1 cellular context compared by ENCODE assay signal in the genomic region with DNA sequence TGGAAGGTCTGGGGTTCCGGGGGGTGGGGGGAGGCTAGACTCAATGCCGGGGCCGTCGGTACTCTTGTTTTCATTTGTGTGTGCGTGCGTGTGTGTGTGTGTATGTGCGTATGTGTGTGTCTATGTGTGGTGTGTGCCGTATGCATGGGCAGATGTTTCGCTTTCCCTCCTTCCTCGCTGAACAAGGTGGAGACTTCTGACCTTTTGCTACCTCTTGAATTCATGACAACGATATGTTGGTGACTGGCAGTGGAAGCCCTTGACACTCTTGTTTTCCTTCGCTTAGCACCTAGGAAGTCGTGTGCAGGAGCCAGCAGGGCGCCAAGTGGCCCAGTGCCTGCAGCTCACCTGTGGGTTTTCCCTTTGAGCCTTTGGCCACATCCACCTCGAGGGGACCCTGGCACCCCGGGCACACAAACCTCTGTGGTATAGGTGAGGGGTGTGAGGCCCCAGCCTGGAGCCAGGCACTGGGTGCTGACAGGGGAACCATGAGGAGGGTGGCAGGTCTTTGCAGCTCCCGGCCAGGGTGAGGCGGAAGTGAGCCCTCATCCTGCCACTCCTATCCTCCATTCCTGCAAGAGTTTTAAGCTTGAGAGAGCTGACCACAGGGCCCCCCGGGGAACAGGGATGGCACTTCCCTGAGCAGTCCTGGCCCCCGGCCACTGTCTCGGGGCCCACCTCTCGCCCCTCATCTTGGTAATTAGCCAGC.
TF ChIP-seq lines count a peak whose summit lies in the region.

No MANE protein-coding gene starts in this region.

TF ChIP-seq in K562, 482 proteins besides CTCF, POLR2A, EP300 and RAD21 (continued from another document and continues in another):
- TF ChIP-seq, protein P1, sequence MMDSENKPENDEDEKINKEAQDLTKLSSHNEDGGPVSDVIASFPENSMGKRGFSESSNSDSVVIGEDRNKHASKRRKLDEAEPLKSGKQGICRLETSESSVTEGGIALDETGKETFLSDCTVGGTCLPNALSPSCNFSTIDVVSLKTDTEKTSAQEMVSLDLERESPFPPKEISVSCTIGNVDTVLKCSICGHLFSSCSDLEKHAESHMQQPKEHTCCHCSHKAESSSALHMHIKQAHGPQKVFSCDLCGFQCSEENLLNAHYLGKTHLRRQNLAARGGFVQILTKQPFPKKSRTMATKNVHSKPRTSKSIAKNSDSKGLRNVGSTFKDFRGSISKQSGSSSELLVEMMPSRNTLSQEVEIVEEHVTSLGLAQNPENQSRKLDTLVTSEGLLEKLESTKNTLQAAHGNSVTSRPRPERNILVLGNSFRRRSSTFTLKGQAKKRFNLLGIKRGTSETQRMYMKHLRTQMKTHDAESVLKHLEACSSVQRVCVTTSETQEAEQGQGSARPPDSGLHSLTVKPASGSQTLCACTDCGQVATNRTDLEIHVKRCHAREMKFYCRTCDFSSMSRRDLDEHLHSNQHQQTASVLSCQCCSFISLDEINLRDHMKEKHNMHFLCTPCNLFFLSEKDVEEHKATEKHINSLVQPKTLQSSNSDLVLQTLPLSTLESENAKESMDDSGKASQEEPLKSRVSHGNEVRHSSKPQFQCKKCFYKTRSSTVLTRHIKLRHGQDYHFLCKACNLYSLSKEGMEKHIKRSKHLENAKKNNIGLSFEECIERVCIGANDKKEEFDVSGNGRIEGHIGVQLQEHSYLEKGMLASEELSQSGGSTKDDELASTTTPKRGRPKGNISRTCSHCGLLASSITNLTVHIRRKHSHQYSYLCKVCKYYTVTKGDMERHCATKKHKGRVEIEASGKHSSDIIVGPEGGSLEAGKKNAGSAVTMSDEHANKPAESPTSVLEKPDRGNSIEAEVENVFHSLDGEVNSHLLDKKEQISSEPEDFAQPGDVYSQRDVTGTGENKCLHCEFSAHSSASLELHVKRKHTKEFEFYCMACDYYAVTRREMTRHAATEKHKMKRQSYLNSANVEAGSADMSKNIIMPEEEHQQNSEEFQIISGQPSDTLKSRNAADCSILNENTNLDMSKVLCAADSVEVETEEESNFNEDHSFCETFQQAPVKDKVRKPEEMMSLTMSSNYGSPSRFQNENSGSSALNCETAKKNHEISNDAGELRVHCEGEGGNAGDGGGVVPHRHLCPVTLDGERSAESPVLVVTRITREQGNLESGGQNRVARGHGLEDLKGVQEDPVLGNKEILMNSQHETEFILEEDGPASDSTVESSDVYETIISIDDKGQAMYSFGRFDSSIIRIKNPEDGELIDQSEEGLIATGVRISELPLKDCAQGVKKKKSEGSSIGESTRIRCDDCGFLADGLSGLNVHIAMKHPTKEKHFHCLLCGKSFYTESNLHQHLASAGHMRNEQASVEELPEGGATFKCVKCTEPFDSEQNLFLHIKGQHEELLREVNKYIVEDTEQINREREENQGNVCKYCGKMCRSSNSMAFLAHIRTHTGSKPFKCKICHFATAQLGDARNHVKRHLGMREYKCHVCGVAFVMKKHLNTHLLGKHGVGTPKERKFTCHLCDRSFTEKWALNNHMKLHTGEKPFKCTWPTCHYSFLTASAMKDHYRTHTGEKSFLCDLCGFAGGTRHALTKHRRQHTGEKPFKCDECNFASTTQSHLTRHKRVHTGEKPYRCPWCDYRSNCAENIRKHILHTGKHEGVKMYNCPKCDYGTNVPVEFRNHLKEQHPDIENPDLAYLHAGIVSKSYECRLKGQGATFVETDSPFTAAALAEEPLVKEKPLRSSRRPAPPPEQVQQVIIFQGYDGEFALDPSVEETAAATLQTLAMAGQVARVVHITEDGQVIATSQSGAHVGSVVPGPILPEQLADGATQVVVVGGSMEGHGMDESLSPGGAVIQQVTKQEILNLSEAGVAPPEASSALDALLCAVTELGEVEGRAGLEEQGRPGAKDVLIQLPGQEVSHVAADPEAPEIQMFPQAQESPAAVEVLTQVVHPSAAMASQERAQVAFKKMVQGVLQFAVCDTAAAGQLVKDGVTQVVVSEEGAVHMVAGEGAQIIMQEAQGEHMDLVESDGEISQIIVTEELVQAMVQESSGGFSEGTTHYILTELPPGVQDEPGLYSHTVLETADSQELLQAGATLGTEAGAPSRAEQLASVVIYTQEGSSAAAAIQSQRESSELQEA (IDR thresholded peaks at IDR 0.05; ENCODE audit: low read depth) = no peak
- TF ChIP-seq EZH2 (IDR thresholded peaks at IDR 0.05; ENCODE audit: borderline replicate concordance, low read depth, low read length) = no peak
- 0 out of 4 replicates have a peak, but pooled peaks of 1 of the 2 experiments have one; percentile 9 for TF ChIP-seq MAZ (CRISPR knock-in tag; conservative IDR thresholded peaks at IDR 0.05 in 1 of 2, IDR thresholded peaks at IDR 0.05 in 1 of 2)
- no peak for TF ChIP-seq NCOA4 (IDR thresholded peaks at IDR 0.05; ENCODE audit: partially characterized antibody)
- TF ChIP-seq EHMT2 (IDR thresholded peaks at IDR 0.05) = no peak
- TF ChIP-seq, protein P2, sequence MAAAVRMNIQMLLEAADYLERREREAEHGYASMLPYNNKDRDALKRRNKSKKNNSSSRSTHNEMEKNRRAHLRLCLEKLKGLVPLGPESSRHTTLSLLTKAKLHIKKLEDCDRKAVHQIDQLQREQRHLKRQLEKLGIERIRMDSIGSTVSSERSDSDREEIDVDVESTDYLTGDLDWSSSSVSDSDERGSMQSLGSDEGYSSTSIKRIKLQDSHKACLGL (CRISPR knock-in tag; IDR thresholded peaks at IDR 0.05; ENCODE audit: borderline replicate concordance, poor library complexity, severe bottlenecking) = no peak
- no peak for TF ChIP-seq CBFA2T3 (IDR thresholded peaks at IDR 0.05)
- no peak for TF ChIP-seq CC2D1A (IDR thresholded peaks at IDR 0.05)
- no peak for TF ChIP-seq ZBED1 (IDR thresholded peaks at IDR 0.05)
- TF ChIP-seq, protein P3, sequence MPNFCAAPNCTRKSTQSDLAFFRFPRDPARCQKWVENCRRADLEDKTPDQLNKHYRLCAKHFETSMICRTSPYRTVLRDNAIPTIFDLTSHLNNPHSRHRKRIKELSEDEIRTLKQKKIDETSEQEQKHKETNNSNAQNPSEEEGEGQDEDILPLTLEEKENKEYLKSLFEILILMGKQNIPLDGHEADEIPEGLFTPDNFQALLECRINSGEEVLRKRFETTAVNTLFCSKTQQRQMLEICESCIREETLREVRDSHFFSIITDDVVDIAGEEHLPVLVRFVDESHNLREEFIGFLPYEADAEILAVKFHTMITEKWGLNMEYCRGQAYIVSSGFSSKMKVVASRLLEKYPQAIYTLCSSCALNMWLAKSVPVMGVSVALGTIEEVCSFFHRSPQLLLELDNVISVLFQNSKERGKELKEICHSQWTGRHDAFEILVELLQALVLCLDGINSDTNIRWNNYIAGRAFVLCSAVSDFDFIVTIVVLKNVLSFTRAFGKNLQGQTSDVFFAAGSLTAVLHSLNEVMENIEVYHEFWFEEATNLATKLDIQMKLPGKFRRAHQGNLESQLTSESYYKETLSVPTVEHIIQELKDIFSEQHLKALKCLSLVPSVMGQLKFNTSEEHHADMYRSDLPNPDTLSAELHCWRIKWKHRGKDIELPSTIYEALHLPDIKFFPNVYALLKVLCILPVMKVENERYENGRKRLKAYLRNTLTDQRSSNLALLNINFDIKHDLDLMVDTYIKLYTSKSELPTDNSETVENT (CRISPR knock-in tag; IDR thresholded peaks at IDR 0.05) = 0 out of 2 replicates have a peak, but pooled peaks have one; percentile 56
- TF ChIP-seq, protein P4, sequence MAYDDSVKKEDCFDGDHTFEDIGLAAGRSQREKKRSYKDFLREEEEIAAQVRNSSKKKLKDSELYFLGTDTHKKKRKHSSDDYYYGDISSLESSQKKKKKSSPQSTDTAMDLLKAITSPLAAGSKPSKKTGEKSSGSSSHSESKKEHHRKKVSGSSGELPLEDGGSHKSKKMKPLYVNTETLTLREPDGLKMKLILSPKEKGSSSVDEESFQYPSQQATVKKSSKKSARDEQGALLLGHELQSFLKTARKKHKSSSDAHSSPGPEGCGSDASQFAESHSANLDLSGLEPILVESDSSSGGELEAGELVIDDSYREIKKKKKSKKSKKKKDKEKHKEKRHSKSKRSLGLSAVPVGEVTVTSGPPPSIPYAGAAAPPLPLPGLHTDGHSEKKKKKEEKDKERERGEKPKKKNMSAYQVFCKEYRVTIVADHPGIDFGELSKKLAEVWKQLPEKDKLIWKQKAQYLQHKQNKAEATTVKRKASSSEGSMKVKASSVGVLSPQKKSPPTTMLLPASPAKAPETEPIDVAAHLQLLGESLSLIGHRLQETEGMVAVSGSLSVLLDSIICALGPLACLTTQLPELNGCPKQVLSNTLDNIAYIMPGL (CRISPR knock-in tag; IDR thresholded peaks at IDR 0.05) = no peak
- peak; percentile 56; the same call in 1 of the 2 replicates for TF ChIP-seq ZNF165 (CRISPR knock-in tag; IDR thresholded peaks at IDR 0.05; ENCODE audit: borderline replicate concordance)
- no peak for TF ChIP-seq DDX20 (tag; IDR thresholded peaks at IDR 0.05; ENCODE audit: low read depth)
- no peak for TF ChIP-seq BDP1 (IDR thresholded peaks at IDR 0.05; ENCODE audit: insufficient read depth, insufficient read length)
- TF ChIP-seq, protein P5, sequence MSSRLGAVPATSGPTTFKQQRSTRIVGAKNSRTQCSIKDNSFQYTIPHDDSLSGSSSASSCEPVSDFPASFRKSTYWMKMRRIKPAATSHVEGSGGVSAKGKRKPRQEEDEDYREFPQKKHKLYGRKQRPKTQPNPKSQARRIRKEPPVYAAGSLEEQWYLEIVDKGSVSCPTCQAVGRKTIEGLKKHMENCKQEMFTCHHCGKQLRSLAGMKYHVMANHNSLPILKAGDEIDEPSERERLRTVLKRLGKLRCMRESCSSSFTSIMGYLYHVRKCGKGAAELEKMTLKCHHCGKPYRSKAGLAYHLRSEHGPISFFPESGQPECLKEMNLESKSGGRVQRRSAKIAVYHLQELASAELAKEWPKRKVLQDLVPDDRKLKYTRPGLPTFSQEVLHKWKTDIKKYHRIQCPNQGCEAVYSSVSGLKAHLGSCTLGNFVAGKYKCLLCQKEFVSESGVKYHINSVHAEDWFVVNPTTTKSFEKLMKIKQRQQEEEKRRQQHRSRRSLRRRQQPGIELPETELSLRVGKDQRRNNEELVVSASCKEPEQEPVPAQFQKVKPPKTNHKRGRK (tag; IDR thresholded peaks at IDR 0.05) = no peak
- no peak for TF ChIP-seq ZBTB1 (CRISPR knock-in tag; IDR thresholded peaks at IDR 0.05; ENCODE audit: borderline replicate concordance, low read depth)
- TF ChIP-seq CBX5 (IDR thresholded peaks at IDR 0.05; ENCODE audit: borderline replicate concordance, low read depth) = no peak
- no peak for TF ChIP-seq JUNB (CRISPR knock-in tag; conservative IDR thresholded peaks at IDR 0.05)
- TF ChIP-seq, protein P6, sequence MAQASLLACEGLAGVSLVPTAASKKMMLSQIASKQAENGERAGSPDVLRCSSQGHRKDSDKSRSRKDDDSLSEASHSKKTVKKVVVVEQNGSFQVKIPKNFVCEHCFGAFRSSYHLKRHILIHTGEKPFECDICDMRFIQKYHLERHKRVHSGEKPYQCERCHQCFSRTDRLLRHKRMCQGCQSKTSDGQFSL (CRISPR knock-in tag; IDR thresholded peaks at IDR 0.05) = no peak
- TF ChIP-seq, protein P6 (tag; IDR thresholded peaks at IDR 0.05) = no peak
- TF ChIP-seq, protein P7, sequence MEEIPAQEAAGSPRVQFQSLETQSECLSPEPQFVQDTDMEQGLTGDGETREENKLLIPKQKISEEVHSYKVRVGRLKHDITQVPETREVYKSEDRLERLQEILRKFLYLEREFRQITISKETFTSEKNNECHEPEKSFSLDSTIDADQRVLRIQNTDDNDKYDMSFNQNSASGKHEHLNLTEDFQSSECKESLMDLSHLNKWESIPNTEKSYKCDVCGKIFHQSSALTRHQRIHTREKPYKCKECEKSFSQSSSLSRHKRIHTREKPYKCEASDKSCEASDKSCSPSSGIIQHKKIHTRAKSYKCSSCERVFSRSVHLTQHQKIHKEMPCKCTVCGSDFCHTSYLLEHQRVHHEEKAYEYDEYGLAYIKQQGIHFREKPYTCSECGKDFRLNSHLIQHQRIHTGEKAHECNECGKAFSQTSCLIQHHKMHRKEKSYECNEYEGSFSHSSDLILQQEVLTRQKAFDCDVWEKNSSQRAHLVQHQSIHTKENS (CRISPR knock-in tag; IDR thresholded peaks at IDR 0.05) = no peak
- no peak for TF ChIP-seq ZNF354B (CRISPR knock-in tag; IDR thresholded peaks at IDR 0.05)
- peak; percentile 28; the same call in 1 of the 2 replicates for TF ChIP-seq CREM (IDR thresholded peaks at IDR 0.05; ENCODE audit: low read depth)
- TF ChIP-seq, protein P8, sequence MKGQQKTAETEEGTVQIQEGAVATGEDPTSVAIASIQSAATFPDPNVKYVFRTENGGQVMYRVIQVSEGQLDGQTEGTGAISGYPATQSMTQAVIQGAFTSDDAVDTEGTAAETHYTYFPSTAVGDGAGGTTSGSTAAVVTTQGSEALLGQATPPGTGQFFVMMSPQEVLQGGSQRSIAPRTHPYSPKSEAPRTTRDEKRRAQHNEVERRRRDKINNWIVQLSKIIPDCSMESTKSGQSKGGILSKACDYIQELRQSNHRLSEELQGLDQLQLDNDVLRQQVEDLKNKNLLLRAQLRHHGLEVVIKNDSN (CRISPR knock-in tag; IDR thresholded peaks at IDR 0.05) = no peak; the same call in 1 of the 2 replicates
- TF ChIP-seq ZNF23 (CRISPR knock-in tag; IDR thresholded peaks at IDR 0.05) = no peak
- no peak for TF ChIP-seq PTTG1 (tag; IDR thresholded peaks at IDR 0.05; ENCODE audit: low read depth)
- TF ChIP-seq ZBTB7A (IDR thresholded peaks at IDR 0.05; ENCODE audit: borderline replicate concordance, control insufficient read depth, low read depth, low read length) = no peak; the same call in 1 of the 2 replicates
- TF ChIP-seq GATAD2A (IDR thresholded peaks at IDR 0.05) = no peak
- TF ChIP-seq ZNF3 (CRISPR knock-in tag; IDR thresholded peaks at IDR 0.05) = no peak
- TF ChIP-seq, protein P9, sequence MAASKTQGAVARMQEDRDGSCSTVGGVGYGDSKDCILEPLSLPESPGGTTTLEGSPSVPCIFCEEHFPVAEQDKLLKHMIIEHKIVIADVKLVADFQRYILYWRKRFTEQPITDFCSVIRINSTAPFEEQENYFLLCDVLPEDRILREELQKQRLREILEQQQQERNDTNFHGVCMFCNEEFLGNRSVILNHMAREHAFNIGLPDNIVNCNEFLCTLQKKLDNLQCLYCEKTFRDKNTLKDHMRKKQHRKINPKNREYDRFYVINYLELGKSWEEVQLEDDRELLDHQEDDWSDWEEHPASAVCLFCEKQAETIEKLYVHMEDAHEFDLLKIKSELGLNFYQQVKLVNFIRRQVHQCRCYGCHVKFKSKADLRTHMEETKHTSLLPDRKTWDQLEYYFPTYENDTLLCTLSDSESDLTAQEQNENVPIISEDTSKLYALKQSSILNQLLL (CRISPR knock-in tag; IDR thresholded peaks at IDR 0.05; ENCODE audit: borderline replicate concordance) = no peak
- TF ChIP-seq, protein P10, sequence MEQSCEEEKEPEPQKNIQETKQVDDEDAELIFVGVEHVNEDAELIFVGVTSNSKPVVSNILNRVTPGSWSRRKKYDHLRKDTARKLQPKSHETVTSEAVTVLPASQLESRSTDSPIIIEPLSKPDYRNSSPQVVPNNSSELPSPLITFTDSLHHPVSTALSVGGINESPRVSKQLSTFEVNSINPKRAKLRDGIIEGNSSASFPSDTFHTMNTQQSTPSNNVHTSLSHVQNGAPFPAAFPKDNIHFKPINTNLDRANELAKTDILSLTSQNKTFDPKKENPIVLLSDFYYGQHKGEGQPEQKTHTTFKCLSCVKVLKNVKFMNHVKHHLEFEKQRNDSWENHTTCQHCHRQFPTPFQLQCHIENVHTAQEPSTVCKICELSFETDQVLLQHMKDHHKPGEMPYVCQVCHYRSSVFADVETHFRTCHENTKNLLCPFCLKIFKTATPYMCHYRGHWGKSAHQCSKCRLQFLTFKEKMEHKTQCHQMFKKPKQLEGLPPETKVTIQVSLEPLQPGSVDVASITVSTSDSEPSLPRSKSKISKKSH (CRISPR knock-in tag; IDR thresholded peaks at IDR 0.05) = no peak
- peak in 1 of 2 experiments; percentile 31; a peak in 1 of 4 replicates for TF ChIP-seq FOXA3 (CRISPR knock-in tag; conservative IDR thresholded peaks at IDR 0.05 in 1 of 2, IDR thresholded peaks at IDR 0.05 in 1 of 2)
- no peak for TF ChIP-seq BCOR (IDR thresholded peaks at IDR 0.05)
- no peak for TF ChIP-seq BRF1 (IDR thresholded peaks at IDR 0.05; ENCODE audit: borderline replicate concordance, extremely low read depth, insufficient read length)
- no peak for TF ChIP-seq DIDO1 (tag; IDR thresholded peaks at IDR 0.05; ENCODE audit: low read depth)
